Comparison of ENCODE assay signal across 10 cellular contexts in the genomic region with DNA sequence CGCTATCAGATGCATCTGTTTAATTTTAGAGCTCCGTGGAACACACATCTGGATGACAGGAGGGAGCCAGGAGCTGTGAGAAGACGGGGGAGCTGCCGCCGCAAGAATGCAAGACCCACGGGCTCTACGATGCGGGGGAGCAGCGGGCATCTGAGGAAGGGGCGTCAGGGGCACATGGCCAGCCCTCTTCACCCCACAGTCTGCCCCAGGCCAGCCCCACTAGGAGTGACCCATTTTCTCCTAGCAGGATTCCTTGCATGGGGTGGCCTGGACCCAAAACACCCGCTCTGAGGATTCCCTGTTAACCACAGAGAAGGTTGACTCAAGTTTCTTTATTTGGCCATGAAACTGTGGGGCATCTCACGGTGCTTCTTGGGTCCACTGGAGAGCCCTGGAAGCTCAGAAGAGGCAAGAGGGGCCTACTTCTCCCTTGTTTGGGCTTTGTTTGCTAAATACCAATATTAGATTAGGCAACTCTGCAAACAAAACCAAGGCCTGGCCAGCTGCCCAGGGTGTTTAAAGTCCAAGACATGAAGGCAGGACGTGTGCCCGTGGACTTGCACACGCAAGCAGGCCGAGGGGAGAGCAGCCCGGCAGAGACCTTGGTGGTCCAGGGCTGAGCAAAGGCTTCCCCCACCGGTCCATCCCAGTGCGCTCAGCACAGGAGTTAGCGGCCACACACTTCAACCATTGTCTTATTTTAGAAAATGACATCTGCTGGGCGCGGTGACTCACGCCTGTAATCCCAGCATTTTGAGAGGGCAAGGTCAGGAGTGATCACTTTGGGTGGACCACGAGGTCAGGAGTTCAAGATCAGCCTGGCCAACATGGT.
DNase-seq lines count a peak whose midpoint lies in the region; ATAC-seq, FAIRE-seq and TF ChIP-seq lines count a peak whose summit lies in the region.
"Had no signal": no experiment of that assay in that cellular context is flagged by ENCODE, and none has a peak within 500 bp of the region (broad histone marks: within the 10 kb centered on the region; RNA-seq: fewer than 3 reads in every experiment).

No MANE protein-coding gene starts in this region.

- peak; percentile 74 for FAIRE-seq in K562 (lab: Jason Lieb, UNC)
- peak; percentile 91 for FAIRE-seq in HepG2 (lab: Jason Lieb, UNC)
- FAIRE-seq: keratinocyte had no signal

- no peaks in the 10 kb centered on the region for H3K36me3 ChIP-seq in K562 (ENCODE audit: control insufficient read depth, insufficient read depth, low read length)
- H3K36me3 ChIP-seq in HepG2 (replicated peaks in 1 of 2; ENCODE audit: control insufficient read depth in 1 of 2, insufficient read depth in 2 of 2, low read length in 2 of 2) = no peaks in the 10 kb centered on the region

- H3K4me2 ChIP-seq in K562 (ENCODE audit: insufficient read depth, low read length) = peak overlapping the region; percentile 80
- peak overlapping the region; percentile 69 for H3K4me2 ChIP-seq in HepG2 (ENCODE audit: low read depth, low read length)

- in situ Hi-C loops in K562 (cut with MboI) (no loop called here), HepG2 (cut with HindIII; ENCODE audit: extremely low pct_ligation_motif_present, low pct_unique_long_range_greater_than_20kb) (loop anchor here (5.0 to 10.0 kb wide), 3 partner anchors 51 to 123 kb away; a partner anchor contains a TSS)

- H3K27me3 ChIP-seq in K562 (ENCODE audit: control insufficient read depth in 2 of 2, insufficient read depth in 2 of 2, low read length in 2 of 2) (no peaks in the 10 kb centered on the region), HepG2 (ENCODE audit: control insufficient read depth in 1 of 2, insufficient read depth in 2 of 2, low read length in 2 of 2) (no peaks in the 10 kb centered on the region)

- H3K9ac ChIP-seq in K562 (ENCODE audit: insufficient read depth in 1 of 2, low read depth in 2 of 2, low read length in 2 of 2) (peak overlapping the region; percentile 55 to 82), HepG2 (ENCODE audit: insufficient read depth, low read depth, low read length) (peak overlapping the region; percentile 57)

- BruUV-seq in K562 (replicated peaks; lab: Mats Ljungman, UMichigan) (no TSS peak), HepG2 (replicated peaks; lab: Mats Ljungman, UMichigan) (TSS peak; percentile 80)

- CTCF ChIA-PET in K562 (lab: Yijun Ruan, JAX; ENCODE audit: low intra/inter-chr PET ratio) (no interaction called here), HepG2 (lab: Yijun Ruan, JAX; ENCODE audit: low intra/inter-chr PET ratio, low total read pairs) (no interaction called here)

- H4K20me1 ChIP-seq in K562 (replicated peaks; ENCODE audit: control insufficient read depth, insufficient read depth, low read length) (no peaks in the 10 kb centered on the region), HepG2 (ENCODE audit: insufficient read depth, low read length) (no peaks in the 10 kb centered on the region)

- TF ChIP-seq CTCF in K562 (IDR thresholded peaks at IDR 0.05 in 2 of 3, conservative IDR thresholded peaks at IDR 0.05 in 1 of 3; ENCODE audit: insufficient read depth in 2 of 3, low read depth in 1 of 3, low read length in 3 of 3) (no peak), HepG2 (CRISPR knock-in tag; IDR thresholded peaks at IDR 0.05) (peak; percentile 47)

- 35% methylated on average over 24 of the region's 24 CpGs for WGBS in K562 (ENCODE audit: insufficient coverage, low coverage, missing lambda C conversion rate)
- WGBS in HepG2 (ENCODE audit: low lambda C conversion rate) = 4% methylated on average over 15 of the region's 24 CpGs

- no peaks in the 10 kb centered on the region for H3K9me3 ChIP-seq in K562 (replicated peaks; ENCODE audit: control insufficient read depth, insufficient read depth, low read depth, low read length)
- no peaks in the 10 kb centered on the region for H3K9me3 ChIP-seq in HepG2 (ENCODE audit: low read length)

- POLR2A ChIA-PET in K562 (lab: Yijun Ruan, JAX) (interaction anchor here (0.5 to 4.4 kb wide), 13 partner anchors 9 to 1322 kb away, joined by 3 to 26 read pairs (median 4); no protein-coding TSS in a partner anchor), HepG2 (lab: Yijun Ruan, JAX) (interaction anchor here (0.9 to 9.3 kb wide), 20 partner anchors 9 to 189 kb away, joined by 3 to 220 read pairs (median 6); a partner anchor contains a TSS)

- peak overlapping the region; percentile 81 for H2AFZ ChIP-seq in K562 (ENCODE audit: low read depth, low read length)
- no peak overlapping the region for H2AFZ ChIP-seq in HepG2 (ENCODE audit: low read length)

- H3K9me1 ChIP-seq in K562 (ENCODE audit: control insufficient read depth, insufficient read depth, low read length) = no peaks in the 10 kb centered on the region

- H3K27ac ChIP-seq in K562 (ENCODE audit: extremely low read depth, low read depth, low read length) = peak overlapping the region; percentile 89
- H3K27ac ChIP-seq in HepG2 (ENCODE audit: extremely low read length, insufficient read depth, low read length) = peak overlapping the region; percentile 76

- no peak for TF ChIP-seq POLR2A in K562 (conservative IDR thresholded peaks at IDR 0.05)
- TF ChIP-seq POLR2A in HepG2 (IDR thresholded peaks at IDR 0.05; ENCODE audit: insufficient read depth in 1 of 2, low read depth in 2 of 2, low read length in 2 of 2) = peak in 1 of 2 experiments; percentile 41; a peak in 2 of 4 replicates

- intact Hi-C loops in K562 (cut with micrococcal nuclease) (loop anchor here (5.0 kb wide), 3 partner anchors 51 to 89 kb away; a partner anchor contains a TSS), HepG2 (cut with micrococcal nuclease; ENCODE audit: unreplicated experiment) (loop anchor here (1.0 to 10.0 kb wide), 4 partner anchors 90 to 213 kb away; a partner anchor contains a TSS)

- H3K4me3 ChIP-seq in K562 (no peak overlapping the region), HepG2 (replicated peaks in 1 of 3; ENCODE audit: insufficient read depth in 1 of 3, low read depth in 2 of 3, low read length in 3 of 3) (peak overlapping the region in 1 of 3 experiments; percentile 45; a peak in 2 of 6 replicates)

- H3K79me2 ChIP-seq in K562 (ENCODE audit: control insufficient read depth, insufficient read depth, low read length) (no peaks in the 10 kb centered on the region), HepG2 (ENCODE audit: insufficient read depth, low read length) (no peaks in the 10 kb centered on the region)

- H3K4me1 ChIP-seq in K562 (replicated peaks in 1 of 2; ENCODE audit: control insufficient read depth in 2 of 2, insufficient read depth in 2 of 2, low read length in 2 of 2) (peaks cover 44 to 49% of the 10 kb centered on the region in 2 experiments), HepG2 (ENCODE audit: insufficient read depth, low read length) (peaks cover 95% of the 10 kb centered on the region)

- peak in 1 of 2 experiments; percentile 19; a peak in 1 of 4 replicates for TF ChIP-seq RAD21 in K562 (CRISPR knock-in tag; conservative IDR thresholded peaks at IDR 0.05 in 1 of 2, IDR thresholded peaks at IDR 0.05 in 1 of 2)
- TF ChIP-seq RAD21 in HepG2 (CRISPR knock-in tag; IDR thresholded peaks at IDR 0.05) = peak; percentile 40; the same call in 1 of the 2 replicates

- ATAC-seq in K562 (peak; percentile 78), HepG2 (peak; percentile 90)

- TF ChIP-seq EP300 in K562 (IDR thresholded peaks at IDR 0.05; ENCODE audit: low read length) = peak; percentile 44; the same call in 1 of the 2 replicates
- TF ChIP-seq EP300 in HepG2 (IDR thresholded peaks at IDR 0.05; ENCODE audit: low read depth in 2 of 2, low read length in 2 of 2) = peak; percentile 96 to 98
- TF ChIP-seq EP300 in HepG2 (CRISPR knock-in tag; IDR thresholded peaks at IDR 0.05; ENCODE audit: borderline replicate concordance) = peak; percentile 95

- DNase-seq in NCI-H82 (lab: John Stamatoyannopoulos, UW) (peak; percentile 58), NCI-H82 treated with DMSO at 0.1 percent for 48 hours (lab: John Stamatoyannopoulos, UW; ENCODE audit: unreplicated experiment) (no peak), K562 (ENCODE audit: extremely low read depth in 1 of 4, low spot score in 3 of 4) (peak; percentile 62 to 93 (median 70)), HepG2 (ENCODE audit: low spot score) (peak; percentile 98), ureter (ENCODE audit: low spot score) (peak; percentile 91), NCI-H1417 (lab: John Stamatoyannopoulos, UW) (no peak), activated gamma-delta T cell (lab: John Stamatoyannopoulos, UW) (no peak)
- no peak for DNase-seq in activated T-cell treated with anti-CD3 and anti-CD28 coated beads, Interleukin-2, amount 50 U/mL, for 48 hours
- DNase-seq: T1000 had no signal

TF ChIP-seq in K562, 482 proteins besides CTCF, POLR2A, EP300 and RAD21 (continues in another document):
- TF ChIP-seq ETV5 (CRISPR knock-in tag; IDR thresholded peaks at IDR 0.05; ENCODE audit: low read depth) (no peak; the same call in 1 of the 2 replicates), HMGN3 (IDR thresholded peaks at IDR 0.05; ENCODE audit: borderline replicate concordance, extremely low read depth, insufficient read length, low read depth, low read length) (no peak), TBP (optimal IDR thresholded peaks at IDR 0.05; ENCODE audit: low read depth, low read length) (no peak), DPF2 (IDR thresholded peaks at IDR 0.05) (peak; percentile 79)
- TF ChIP-seq, protein P1, sequence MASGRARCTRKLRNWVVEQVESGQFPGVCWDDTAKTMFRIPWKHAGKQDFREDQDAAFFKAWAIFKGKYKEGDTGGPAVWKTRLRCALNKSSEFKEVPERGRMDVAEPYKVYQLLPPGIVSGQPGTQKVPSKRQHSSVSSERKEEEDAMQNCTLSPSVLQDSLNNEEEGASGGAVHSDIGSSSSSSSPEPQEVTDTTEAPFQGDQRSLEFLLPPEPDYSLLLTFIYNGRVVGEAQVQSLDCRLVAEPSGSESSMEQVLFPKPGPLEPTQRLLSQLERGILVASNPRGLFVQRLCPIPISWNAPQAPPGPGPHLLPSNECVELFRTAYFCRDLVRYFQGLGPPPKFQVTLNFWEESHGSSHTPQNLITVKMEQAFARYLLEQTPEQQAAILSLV (tag; IDR thresholded peaks at IDR 0.05) = peak; percentile 35; the same call in 1 of the 2 replicates

TF ChIP-seq in HepG2, 621 proteins besides CTCF, POLR2A, EP300 and RAD21 (continues in another document):
- TF ChIP-seq ZNF660 (CRISPR knock-in tag; IDR thresholded peaks at IDR 0.05; ENCODE audit: borderline replicate concordance, low read depth) (no peak), NONO (IDR thresholded peaks at IDR 0.05) (no peak), NONO (CRISPR knock-in tag; conservative IDR thresholded peaks at IDR 0.05) (peak; percentile 83), ZNF878 (CRISPR knock-in tag; IDR thresholded peaks at IDR 0.05) (peak; percentile 77)
- TF ChIP-seq, protein P2, sequence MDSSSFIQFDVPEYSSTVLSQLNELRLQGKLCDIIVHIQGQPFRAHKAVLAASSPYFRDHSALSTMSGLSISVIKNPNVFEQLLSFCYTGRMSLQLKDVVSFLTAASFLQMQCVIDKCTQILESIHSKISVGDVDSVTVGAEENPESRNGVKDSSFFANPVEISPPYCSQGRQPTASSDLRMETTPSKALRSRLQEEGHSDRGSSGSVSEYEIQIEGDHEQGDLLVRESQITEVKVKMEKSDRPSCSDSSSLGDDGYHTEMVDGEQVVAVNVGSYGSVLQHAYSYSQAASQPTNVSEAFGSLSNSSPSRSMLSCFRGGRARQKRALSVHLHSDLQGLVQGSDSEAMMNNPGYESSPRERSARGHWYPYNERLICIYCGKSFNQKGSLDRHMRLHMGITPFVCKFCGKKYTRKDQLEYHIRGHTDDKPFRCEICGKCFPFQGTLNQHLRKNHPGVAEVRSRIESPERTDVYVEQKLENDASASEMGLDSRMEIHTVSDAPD (CRISPR knock-in tag; IDR thresholded peaks at IDR 0.05) = peak; percentile 89

Comparison
In these comparisons a context has a peak if more than half of its experiments do, and no peak if none do; other contexts are left out.
1. DNase-seq: peak in NCI-H82 (single experiment), K562 (4 of 4), HepG2 (single experiment) and ureter (single experiment); none in NCI-H82 treated with DMSO at 0.1 percent for 48 hours (single experiment), NCI-H1417 (0 of 3), activated T-cell treated with anti-CD3 and anti-CD28 coated beads, Interleukin-2, amount 50 U/mL, for 48 hours (0 of 2) and activated gamma-delta T cell (single experiment).